In genomic region chr22:46731246-46732040, GRCh38 we compare ENCODE assay signal across 10 cellular contexts. TPM values are rescaled to one million over a fixed set of nuclear protein-coding genes. Genes with fewer than 3 reads are reported as not detected.
DNase-seq lines count a peak whose midpoint lies in the region; ATAC-seq, FAIRE-seq and TF ChIP-seq lines count a peak whose summit lies in the region.
"Had no signal": no experiment of that assay in that cellular context is flagged by ENCODE, and none has a peak within 500 bp of the region (broad histone marks: within the 10 kb centered on the region; RNA-seq: fewer than 3 reads in every experiment).

No MANE protein-coding gene starts in this region.

- H3K9ac ChIP-seq in astrocyte (ENCODE audit: low read length): no peak overlapping the region
- peak overlapping the region in 1 of 2 donors; percentile 78 for H3K9ac ChIP-seq in liver (ENCODE audit: low read depth in 1 of 2, low read length in 2 of 2)

- H3K4me1 ChIP-seq in astrocyte (ENCODE audit: insufficient read depth, low read length) (peaks cover 20% of the 10 kb centered on the region), liver (ENCODE audit: control insufficient read depth in 4 of 4, insufficient read depth in 4 of 4, low read length in 3 of 4) (peaks cover 25 to 82% (median 66%) of the 10 kb centered on the region in 4 donors)

- H3K4me1 Mint-ChIP-seq in activated T-cell treated with anti-CD3 and anti-CD28 coated beads, Interleukin-2, amount 50 U/mL, for 72 hours (ENCODE audit: low read depth): peaks cover 58% of the 10 kb centered on the region
- peaks cover 9% of the 10 kb centered on the region for H3K4me1 Mint-ChIP-seq in astrocyte (ENCODE audit: low read depth, unreplicated experiment)

- H3K27ac ChIP-seq in astrocyte (ENCODE audit: low read depth, low read length) (no peak overlapping the region), liver (ENCODE audit: low read depth in 1 of 2, low read length in 2 of 2) (peak overlapping the region; percentile 84 to 89), WERI-Rb-1 (no peak overlapping the region)

- H3K36me3 Mint-ChIP-seq in activated T-cell treated with anti-CD3 and anti-CD28 coated beads, Interleukin-2, amount 50 U/mL, for 72 hours (ENCODE audit: insufficient read depth in 2 of 2): peaks cover 0 to 3% of the 10 kb centered on the region in 2 donors
- H3K36me3 Mint-ChIP-seq in astrocyte (ENCODE audit: low read depth, unreplicated experiment): no peaks in the 10 kb centered on the region

- H3K27me3 Mint-ChIP-seq in activated T-cell treated with anti-CD3 and anti-CD28 coated beads, Interleukin-2, amount 50 U/mL, for 72 hours (ENCODE audit: low read depth): no peaks in the 10 kb centered on the region
- H3K27me3 Mint-ChIP-seq in astrocyte (ENCODE audit: low read depth, unreplicated experiment): no peaks in the 10 kb centered on the region

- H2AFZ ChIP-seq in astrocyte (ENCODE audit: low read depth, low read length): no peak overlapping the region

- H3K9me3 ChIP-seq in astrocyte (ENCODE audit: insufficient read depth, low read depth, low read length) (no peaks in the 10 kb centered on the region), liver (ENCODE audit: control insufficient read depth in 4 of 4, low read length in 3 of 4) (no peaks in the 10 kb centered on the region), WERI-Rb-1 (ENCODE audit: severe bottlenecking) (no peaks in the 10 kb centered on the region)
- H3K9me3 ChIP-seq: spleen had no signal

- TF ChIP-seq CTCF in astrocyte (IDR thresholded peaks at IDR 0.05; ENCODE audit: insufficient read depth, low read depth, low read length): no peak
- no peak for TF ChIP-seq CTCF in liver (IDR thresholded peaks at IDR 0.05; ENCODE audit: low read depth, low read length, missing input control)
- TF ChIP-seq CTCF in WERI-Rb-1 (IDR thresholded peaks at IDR 0.05; ENCODE audit: low read depth, low read length): no peak

- H3K9me3 Mint-ChIP-seq in activated T-cell treated with anti-CD3 and anti-CD28 coated beads, Interleukin-2, amount 50 U/mL, for 72 hours: no peaks in the 10 kb centered on the region
- H3K9me3 Mint-ChIP-seq in astrocyte (ENCODE audit: unreplicated experiment): no peaks in the 10 kb centered on the region

- H3K27ac Mint-ChIP-seq in activated T-cell treated with anti-CD3 and anti-CD28 coated beads, Interleukin-2, amount 50 U/mL, for 72 hours: peak overlapping the region; percentile 25
- peak overlapping the region; percentile 92 for H3K27ac Mint-ChIP-seq in astrocyte (ENCODE audit: unreplicated experiment)

- peak in 1 of 2 donors; percentile 21 for ATAC-seq in activated T-cell treated with anti-CD3 and anti-CD28 coated beads, Interleukin-2, amount 50 U/mL, for 72 hours (replicated peaks in 1 of 2)

- peaks cover 91% of the 10 kb centered on the region for H3K79me2 ChIP-seq in astrocyte (ENCODE audit: insufficient read depth, low read length)

- peak overlapping the region; percentile 53 for H3K4me2 ChIP-seq in astrocyte (ENCODE audit: low read length)

- DNase-seq in activated T-cell treated with anti-CD3 and anti-CD28 coated beads, Interleukin-2, amount 50 U/mL, for 72 hours: no peak
- DNase-seq in activated T-cell treated with anti-CD3 and anti-CD28 coated beads for 4 hours: no peak
- no peak for DNase-seq in astrocyte (ENCODE audit: low read depth)
- peak; percentile 87 for DNase-seq in urothelium cell line (ENCODE audit: low spot score)
- DNase-seq in NCI-H2107 treated with DMSO at 0.1 percent for 48 hours (lab: John Stamatoyannopoulos, UW; ENCODE audit: unreplicated experiment): no peak
- no peak for DNase-seq in NCI-H1048 (lab: John Stamatoyannopoulos, UW)
- DNase-seq in WERI-Rb-1: no peak
- DNase-seq: spleen had no signal

- peak overlapping the region in 1 of 2 donors; percentile 49 for H3K4me3 Mint-ChIP-seq in activated T-cell treated with anti-CD3 and anti-CD28 coated beads, Interleukin-2, amount 50 U/mL, for 72 hours
- H3K4me3 Mint-ChIP-seq in astrocyte (ENCODE audit: unreplicated experiment): peak overlapping the region; percentile 66

- TF ChIP-seq RAD21 in liver (IDR thresholded peaks at IDR 0.05): peak; percentile 30 to 65

- no peaks in the 10 kb centered on the region for H3K36me3 ChIP-seq in astrocyte (ENCODE audit: insufficient read depth, low read length)
- no peaks in the 10 kb centered on the region for H3K36me3 ChIP-seq in liver (ENCODE audit: control insufficient read depth in 4 of 4, insufficient read depth in 3 of 4, low read depth in 1 of 4, low read length in 3 of 4)
- peaks cover 28% of the 10 kb centered on the region for H3K36me3 ChIP-seq in WERI-Rb-1

- no peaks in the 10 kb centered on the region for H3K27me3 ChIP-seq in astrocyte (ENCODE audit: insufficient read depth, low read length)
- H3K27me3 ChIP-seq in liver (ENCODE audit: control insufficient read depth in 4 of 4, insufficient read depth in 4 of 4, low read length in 3 of 4): no peaks in the 10 kb centered on the region
- no peaks in the 10 kb centered on the region for H3K27me3 ChIP-seq in WERI-Rb-1 (ENCODE audit: insufficient read depth, low read depth, severe bottlenecking)
- H3K27me3 ChIP-seq: spleen had no signal

- 29% methylated on average over 22 of the region's 22 CpGs for WGBS in liver

- H3K4me3 ChIP-seq in astrocyte (ENCODE audit: insufficient read depth, low read depth, low read length) (no peak overlapping the region), liver (ENCODE audit: low read depth in 1 of 3, low read length in 3 of 3) (no peak overlapping the region), WERI-Rb-1 (ENCODE audit: low read depth, low read length) (no peak overlapping the region)
- H3K4me3 ChIP-seq: spleen had no signal

- peaks cover 87% of the 10 kb centered on the region for H4K20me1 ChIP-seq in astrocyte (ENCODE audit: insufficient read depth, low read length)

- FAIRE-seq in astrocyte (lab: Jason Lieb, UNC): no peak
- peak; percentile 98 for FAIRE-seq in urothelium cell line (lab: Jason Lieb, UNC)
- FAIRE-seq: endometrium had no signal

TF ChIP-seq in liver, 16 proteins besides CTCF, POLR2A, EP300 and RAD21 (continues in another document):
- peak; percentile 70 for TF ChIP-seq NR2F2 (IDR thresholded peaks at IDR 0.05)
- TF ChIP-seq RXRA (IDR thresholded peaks at IDR 0.05): peak; percentile 99 to 100
- peak; percentile 63 for TF ChIP-seq FOXA1 (IDR thresholded peaks at IDR 0.05)
- TF ChIP-seq TAF1 (conservative IDR thresholded peaks at IDR 0.05): no peak
- peak in 1 of 2 donors; percentile 90 for TF ChIP-seq EGR1 (IDR thresholded peaks at IDR 0.05; ENCODE audit: low read depth in 2 of 2)
- TF ChIP-seq ZBTB33 (IDR thresholded peaks at IDR 0.05): peak; percentile 95
- TF ChIP-seq MAX (IDR thresholded peaks at IDR 0.05): peak; percentile 97
- TF ChIP-seq FOXA2 (IDR thresholded peaks at IDR 0.05): peak; percentile 69
- TF ChIP-seq HNF4G (IDR thresholded peaks at IDR 0.05): peak; percentile 78
- TF ChIP-seq YY1 (IDR thresholded peaks at IDR 0.05): peak; percentile 93
- peak; percentile 95 for TF ChIP-seq SP1 (IDR thresholded peaks at IDR 0.05)
- peak in 1 of 2 donors; percentile 62 for TF ChIP-seq GABPA (IDR thresholded peaks at IDR 0.05 in 1 of 2, conservative IDR thresholded peaks at IDR 0.05 in 1 of 2)

RNA-seq across cellular contexts. Expression of gene CERK, which starts 6.6 kb away (rescaled TPM):
- 10 to 100 TPM; 38.6 to 53.1 TPM for total RNA-seq in activated T-cell treated with anti-CD3 and anti-CD28 coated beads, Interleukin-2, amount 50 U/mL, for 72 hours
- total RNA-seq in astrocyte (18.8 and 23.2 TPM in 2 replicates), liver (10 to 100 TPM in 1 of 2 donors, 1 to 10 TPM in 1; 9.6 to 24.3 TPM)
- polyA plus RNA-seq in liver: 10 to 100 TPM in 1 of 2 donors, 1 to 10 TPM in 1; 7.9 to 10.7 TPM

RNA-seq across cellular contexts. Expression of gene TBC1D22A, which starts 31.0 kb away (rescaled TPM):
- total RNA-seq in activated T-cell treated with anti-CD3 and anti-CD28 coated beads, Interleukin-2, amount 50 U/mL, for 72 hours: 10 to 100 TPM; 29.5 to 34.8 TPM
- total RNA-seq in astrocyte (20.9 and 24.2 TPM in 2 replicates), liver (10 to 100 TPM in 1 of 2 donors, 1 to 10 TPM in 1; 8.3 to 12.4 TPM)
- polyA plus RNA-seq in liver: 1 to 10 TPM; 4.1 to 8.5 TPM

Comparison
In these comparisons a context has a peak if more than half of its experiments do, and no peak if none do; other contexts are left out.
1. H3K27ac ChIP-seq: peak in liver (2 of 2); none in astrocyte (single experiment) and WERI-Rb-1 (single experiment).